In the genomic region with DNA sequence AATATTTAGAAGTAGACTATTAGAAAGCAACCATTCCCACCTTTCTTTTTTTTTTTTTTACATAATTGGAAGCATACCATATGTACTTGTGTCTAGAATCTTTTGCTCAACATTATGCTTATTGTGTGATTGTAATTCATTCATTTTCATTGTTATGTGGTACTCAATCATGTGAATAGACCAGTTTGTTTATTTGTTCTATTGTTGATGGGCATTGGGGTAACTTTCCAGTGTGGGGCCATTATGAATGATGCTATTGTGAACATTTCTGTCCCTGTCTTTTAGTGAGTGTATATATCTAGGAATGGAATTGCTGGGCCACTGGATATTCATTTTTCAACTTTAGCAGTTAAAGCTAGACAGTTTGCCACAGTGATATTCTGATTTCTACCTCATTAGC, we compare ENCODE assay signal across 16 cellular contexts.
"Had no signal": no experiment of that assay in that cellular context is flagged by ENCODE, and none has a peak within 500 bp of the region (broad histone marks: within the 10 kb centered on the region; RNA-seq: fewer than 3 reads in every experiment).

No MANE protein-coding gene starts in this region.

- H3K4me1 ChIP-seq: transverse colon had no signal

- H3K27ac ChIP-seq: epithelial cell of prostate, esophagus muscularis mucosa, heart left ventricle, thoracic aorta, transverse colon had no signal

- H3K4me3 Mint-ChIP-seq: dendritic cell treated with granulocyte-macrophage colony-stimulating factor and Interleukin-4, amounts not matched to agents 40 ng/mL and 50 ng/mL, for 4 days; effector memory CD8-positive, alpha-beta T cell; natural killer cell; neural crest cell; stimulated activated naive CD8-positive, alpha-beta T cell treated with anti-CD3 and anti-CD28 coated beads, Interleukin-15, amount 100 ng/mL, for 72 hours had no signal

- H3K9me3 ChIP-seq: esophagus muscularis mucosa, heart left ventricle, thoracic aorta, transverse colon had no signal

- DNase-seq: cerebellar nuclear complex; effector memory CD8-positive, alpha-beta T cell; heart left ventricle; islet precursor cell; mammary epithelial cell; natural killer cell; right cardiac atrium; small intestine; stimulated activated CD4-positive, alpha-beta T cell treated with anti-CD3 and anti-CD28 coated beads, Interleukin-2, amount 100 ng/mL, for 48 hours; stimulated activated naive CD8-positive, alpha-beta T cell treated with anti-CD3 and anti-CD28 coated beads, Interleukin-15, amount 100 ng/mL, for 72 hours; transverse colon had no signal

- H3K27ac Mint-ChIP-seq: dendritic cell treated with granulocyte-macrophage colony-stimulating factor and Interleukin-4, amounts not matched to agents 40 ng/mL and 50 ng/mL, for 4 days; stimulated activated naive CD8-positive, alpha-beta T cell treated with anti-CD3 and anti-CD28 coated beads, Interleukin-15, amount 100 ng/mL, for 72 hours had no signal

- H3K4me1 Mint-ChIP-seq: stimulated activated naive CD8-positive, alpha-beta T cell treated with anti-CD3 and anti-CD28 coated beads, Interleukin-15, amount 100 ng/mL, for 72 hours had no signal

- H3K27me3 Mint-ChIP-seq: dendritic cell treated with granulocyte-macrophage colony-stimulating factor and Interleukin-4, amounts not matched to agents 40 ng/mL and 50 ng/mL, for 4 days; effector memory CD8-positive, alpha-beta T cell; stimulated activated naive CD8-positive, alpha-beta T cell treated with anti-CD3 and anti-CD28 coated beads, Interleukin-15, amount 100 ng/mL, for 72 hours had no signal

- H3K27me3 ChIP-seq: esophagus muscularis mucosa, heart left ventricle, transverse colon had no signal

- H3K9me3 Mint-ChIP-seq: dendritic cell treated with granulocyte-macrophage colony-stimulating factor and Interleukin-4, amounts not matched to agents 40 ng/mL and 50 ng/mL, for 4 days; effector memory CD8-positive, alpha-beta T cell; natural killer cell; neural crest cell; stimulated activated naive CD8-positive, alpha-beta T cell treated with anti-CD3 and anti-CD28 coated beads, Interleukin-15, amount 100 ng/mL, for 72 hours had no signal

- ATAC-seq: effector memory CD8-positive, alpha-beta T cell; heart left ventricle; natural killer cell; right cardiac atrium; stimulated activated naive CD8-positive, alpha-beta T cell treated with anti-CD3 and anti-CD28 coated beads, Interleukin-15, amount 100 ng/mL, for 72 hours had no signal

- H3K4me3 ChIP-seq: esophagus muscularis mucosa, heart left ventricle, thoracic aorta, transverse colon had no signal
